ENCODE assay signal across 8 cellular contexts in the genomic region with DNA sequence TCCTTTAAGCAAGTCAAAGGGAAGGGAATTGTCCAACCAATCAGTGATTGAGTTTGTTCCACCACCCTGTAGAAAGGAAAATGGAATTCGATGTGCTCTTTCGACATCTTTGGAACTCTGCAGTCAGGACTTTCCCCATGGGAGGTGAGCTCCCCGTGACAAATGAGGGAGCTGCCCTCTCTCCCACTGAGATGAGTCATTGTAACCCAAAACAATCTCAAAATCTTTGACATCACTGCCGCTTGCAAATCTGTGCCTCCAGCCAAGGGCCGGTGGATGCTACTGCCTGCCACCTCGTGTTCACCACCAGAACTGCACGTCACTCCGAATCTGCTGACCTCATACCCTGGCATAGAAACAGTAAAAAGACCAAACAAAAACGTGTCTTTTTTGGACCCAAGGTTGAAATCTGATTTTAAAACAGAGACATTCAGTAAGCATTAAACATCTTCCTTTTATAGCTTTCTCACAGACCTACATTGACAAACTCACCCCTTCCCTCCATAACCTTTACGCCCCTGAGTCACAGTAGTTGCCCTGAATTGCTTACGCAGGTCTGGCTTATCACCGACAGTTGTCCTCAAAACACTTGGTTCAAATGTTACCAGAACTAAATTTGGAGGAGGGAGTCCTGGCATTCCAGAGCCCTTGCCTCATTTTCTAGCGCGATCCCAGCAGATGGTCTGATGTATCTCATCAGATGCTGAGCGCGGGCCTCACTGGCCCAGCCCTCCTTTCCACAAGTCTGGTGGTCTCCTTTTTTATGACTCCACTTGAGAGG.
DNase-seq lines count a peak whose midpoint lies in the region; ATAC-seq and TF ChIP-seq lines count a peak whose summit lies in the region.

No MANE protein-coding gene starts in this region.

- no peak overlapping the region for H3K4me2 ChIP-seq in GM23338
- H3K4me2 ChIP-seq in SU-DHL-6 (ENCODE audit: low read depth, low read length, poor library complexity, severe bottlenecking), result no peak overlapping the region

- no peaks in the 10 kb centered on the region; the same call in 1 of the 2 replicates for H3K27me3 ChIP-seq in GM06990 (replicated peaks; ENCODE audit: control insufficient read depth, insufficient read depth, low read length)
- H3K27me3 ChIP-seq in GM23338 (ENCODE audit: insufficient read depth), result no peaks in the 10 kb centered on the region
- no peaks in the 10 kb centered on the region for H3K27me3 ChIP-seq in SU-DHL-6 (ENCODE audit: low read length)
- no peaks in the 10 kb centered on the region for H3K27me3 ChIP-seq in right atrium auricular region
- H3K27me3 ChIP-seq in rectal smooth muscle tissue (ENCODE audit: control insufficient read depth, insufficient read depth, low read length), result no peaks in the 10 kb centered on the region
- H3K27me3 ChIP-seq in aorta (ENCODE audit: control insufficient read depth in 1 of 2, insufficient read depth in 2 of 2, low read length in 1 of 2), result no peaks in the 10 kb centered on the region

- H3K9me2 ChIP-seq in GM23338 (ENCODE audit: insufficient read depth), result no peaks in the 10 kb centered on the region
- H3K9me2 ChIP-seq in SU-DHL-6 (replicated peaks; ENCODE audit: insufficient read depth, low read length), result no peaks in the 10 kb centered on the region

- no peaks in the 10 kb centered on the region for H3K79me2 ChIP-seq in GM23338 (replicated peaks; ENCODE audit: insufficient read depth)
- H3K79me2 ChIP-seq in SU-DHL-6 (ENCODE audit: insufficient read depth, low read length), result no peaks in the 10 kb centered on the region

- TF ChIP-seq CTCF in GM06990 (IDR thresholded peaks at IDR 0.05; ENCODE audit: insufficient read depth, low read length, poor library complexity, severe bottlenecking), result peak; percentile 88
- peak; percentile 89 to 92 for TF ChIP-seq CTCF in GM23338 (conservative IDR thresholded peaks at IDR 0.05; ENCODE audit: low read depth in 2 of 2)
- TF ChIP-seq CTCF in SU-DHL-6 (IDR thresholded peaks at IDR 0.05; ENCODE audit: insufficient read depth, low read length, poor library complexity, severe bottlenecking), result peak; percentile 80
- TF ChIP-seq CTCF in right atrium auricular region (IDR thresholded peaks at IDR 0.05), result peak; percentile 81 to 93

- H3K4me3 ChIP-seq in GM06990 (replicated peaks; ENCODE audit: low read depth, low read length), result no peak overlapping the region
- no peak overlapping the region for H3K4me3 ChIP-seq in GM23338
- H3K4me3 ChIP-seq in SU-DHL-6 (ENCODE audit: insufficient read depth, low read length, poor library complexity, severe bottlenecking), result no peak overlapping the region
- no peak overlapping the region for H3K4me3 ChIP-seq in right atrium auricular region
- no peak overlapping the region for H3K4me3 ChIP-seq in rectal smooth muscle tissue (ENCODE audit: low read length)
- no peak overlapping the region for H3K4me3 ChIP-seq in aorta (ENCODE audit: low read length in 2 of 2)

- H3K4me1 ChIP-seq in GM23338 (ENCODE audit: insufficient read depth) (peaks cover 2% of the 10 kb centered on the region; the same call in 1 of the 2 replicates), right atrium auricular region (peaks cover 0 to 93% of the 10 kb centered on the region in 2 donors), rectal smooth muscle tissue (ENCODE audit: control insufficient read depth, insufficient read depth, low read length) (peaks cover 56% of the 10 kb centered on the region), aorta (ENCODE audit: control insufficient read depth in 1 of 2, insufficient read depth in 2 of 2, low read length in 2 of 2) (peaks cover 4 to 13% of the 10 kb centered on the region in 2 donors)

- peaks cover 9% of the 10 kb centered on the region for H3K27me3 Mint-ChIP-seq in GM23338 (ENCODE audit: insufficient read depth, low read depth, poor library complexity)

- H3K9me3 ChIP-seq in SU-DHL-6 (ENCODE audit: insufficient read depth, low read length) (no peaks in the 10 kb centered on the region), right atrium auricular region (no peaks in the 10 kb centered on the region), aorta (ENCODE audit: control insufficient read depth, low read length) (no peaks in the 10 kb centered on the region)

- intact Hi-C loops in aorta (cut with DNase I), result loop anchor here (2.0 to 10.0 kb wide), 7 partner anchors 18 to 168 kb away; a partner anchor contains a TSS

- WGBS in aorta, 2 donors, result 6 to 9% methylated on average over 16 of the region's 16 CpGs

- H2AFZ ChIP-seq in GM23338, result no peak overlapping the region
- no peak overlapping the region for H2AFZ ChIP-seq in SU-DHL-6 (ENCODE audit: low read depth, low read length, severe bottlenecking)

- H3F3A ChIP-seq in GM23338 (replicated peaks; ENCODE audit: low read depth) (no peaks in the 10 kb centered on the region), SU-DHL-6 (ENCODE audit: insufficient read depth) (no peaks in the 10 kb centered on the region)

- no peaks in the 10 kb centered on the region for H3K36me3 ChIP-seq in GM06990 (ENCODE audit: control insufficient read depth, insufficient read depth, low read length)
- H3K36me3 ChIP-seq in GM23338 (ENCODE audit: insufficient read depth), result no peaks in the 10 kb centered on the region
- H3K36me3 ChIP-seq in SU-DHL-6 (ENCODE audit: low read length), result no peaks in the 10 kb centered on the region
- H3K36me3 ChIP-seq in right atrium auricular region, result no peaks in the 10 kb centered on the region
- no peaks in the 10 kb centered on the region for H3K36me3 ChIP-seq in rectal smooth muscle tissue (ENCODE audit: control insufficient read depth, insufficient read depth, low read length)
- no peaks in the 10 kb centered on the region for H3K36me3 ChIP-seq in aorta (ENCODE audit: control insufficient read depth in 1 of 2, insufficient read depth in 2 of 2, low read length in 1 of 2)

- peaks cover 2% of the 10 kb centered on the region; the same call in 1 of the 2 replicates for H4K20me1 ChIP-seq in GM23338 (replicated peaks; ENCODE audit: insufficient read depth)
- no peaks in the 10 kb centered on the region for H4K20me1 ChIP-seq in SU-DHL-6 (ENCODE audit: low read depth, low read length)

- peak; percentile 59 for DNase-seq in GM06990 (ENCODE audit: extremely low read depth, insufficient read length)
- DNase-seq in GM23338 (ENCODE audit: low spot score), result peak; percentile 87
- peak; percentile 63 to 75 for DNase-seq in Kasumi-1 (lab: John Stamatoyannopoulos, UW)
- peak; percentile 98 for DNase-seq in right atrium auricular region (ENCODE audit: low spot score)
- peak; percentile 91 to 93 for DNase-seq in aorta

- H3K4me1 Mint-ChIP-seq in GM23338, result peaks cover 28% of the 10 kb centered on the region

- H3K36me3 Mint-ChIP-seq in GM23338 (ENCODE audit: low read depth), result peaks cover 7% of the 10 kb centered on the region

- H3K9ac ChIP-seq in SU-DHL-6 (ENCODE audit: low read length), result no peak overlapping the region
- H3K9ac ChIP-seq in rectal smooth muscle tissue (ENCODE audit: low read length), result no peak overlapping the region

- H3K27ac ChIP-seq in GM23338 (ENCODE audit: low read depth) (peak overlapping the region; percentile 48; the same call in 1 of the 2 replicates), SU-DHL-6 (ENCODE audit: low read depth, low read length) (no peak overlapping the region), angular gyrus (ENCODE audit: low read depth, low read length) (peak overlapping the region; percentile 46), right atrium auricular region (peak overlapping the region; percentile 93), rectal smooth muscle tissue (ENCODE audit: low read depth, low read length) (peak overlapping the region; percentile 90), aorta (ENCODE audit: low read depth in 1 of 2, low read length in 2 of 2) (peak overlapping the region; percentile 40 to 92)

- H3K9me3 Mint-ChIP-seq in GM23338, result no peaks in the 10 kb centered on the region; the same call in 2 of the 3 replicates

- H3K4me3 Mint-ChIP-seq in GM23338, result no peak overlapping the region

- peak overlapping the region; percentile 88 for H3K27ac Mint-ChIP-seq in GM23338

- ATAC-seq in GM23338 (peak; percentile 55), aorta (ENCODE audit: low FRiP score) (peak; percentile 90)

TF ChIP-seq in GM23338, 12 proteins besides CTCF, POLR2A, EP300 and RAD21 (continues in another document):
- no peak for TF ChIP-seq EZH2phosphoT487 (IDR thresholded peaks at IDR 0.05; ENCODE audit: unreplicated experiment)
- peak; percentile 86 for TF ChIP-seq CREB1 (CRISPR knock-in tag; IDR thresholded peaks at IDR 0.05; ENCODE audit: low read depth)
- TF ChIP-seq, protein P1, sequence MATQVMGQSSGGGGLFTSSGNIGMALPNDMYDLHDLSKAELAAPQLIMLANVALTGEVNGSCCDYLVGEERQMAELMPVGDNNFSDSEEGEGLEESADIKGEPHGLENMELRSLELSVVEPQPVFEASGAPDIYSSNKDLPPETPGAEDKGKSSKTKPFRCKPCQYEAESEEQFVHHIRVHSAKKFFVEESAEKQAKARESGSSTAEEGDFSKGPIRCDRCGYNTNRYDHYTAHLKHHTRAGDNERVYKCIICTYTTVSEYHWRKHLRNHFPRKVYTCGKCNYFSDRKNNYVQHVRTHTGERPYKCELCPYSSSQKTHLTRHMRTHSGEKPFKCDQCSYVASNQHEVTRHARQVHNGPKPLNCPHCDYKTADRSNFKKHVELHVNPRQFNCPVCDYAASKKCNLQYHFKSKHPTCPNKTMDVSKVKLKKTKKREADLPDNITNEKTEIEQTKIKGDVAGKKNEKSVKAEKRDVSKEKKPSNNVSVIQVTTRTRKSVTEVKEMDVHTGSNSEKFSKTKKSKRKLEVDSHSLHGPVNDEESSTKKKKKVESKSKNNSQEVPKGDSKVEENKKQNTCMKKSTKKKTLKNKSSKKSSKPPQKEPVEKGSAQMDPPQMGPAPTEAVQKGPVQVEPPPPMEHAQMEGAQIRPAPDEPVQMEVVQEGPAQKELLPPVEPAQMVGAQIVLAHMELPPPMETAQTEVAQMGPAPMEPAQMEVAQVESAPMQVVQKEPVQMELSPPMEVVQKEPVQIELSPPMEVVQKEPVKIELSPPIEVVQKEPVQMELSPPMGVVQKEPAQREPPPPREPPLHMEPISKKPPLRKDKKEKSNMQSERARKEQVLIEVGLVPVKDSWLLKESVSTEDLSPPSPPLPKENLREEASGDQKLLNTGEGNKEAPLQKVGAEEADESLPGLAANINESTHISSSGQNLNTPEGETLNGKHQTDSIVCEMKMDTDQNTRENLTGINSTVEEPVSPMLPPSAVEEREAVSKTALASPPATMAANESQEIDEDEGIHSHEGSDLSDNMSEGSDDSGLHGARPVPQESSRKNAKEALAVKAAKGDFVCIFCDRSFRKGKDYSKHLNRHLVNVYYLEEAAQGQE (IDR thresholded peaks at IDR 0.05; ENCODE audit: unreplicated experiment), result no peak
- TF ChIP-seq ZNF114 (CRISPR knock-in tag; IDR thresholded peaks at IDR 0.05), result no peak
- no peak for TF ChIP-seq ZNF331 (CRISPR knock-in tag; IDR thresholded peaks at IDR 0.05; ENCODE audit: low read depth)
